ENCODE assay signal across 10 cellular contexts in genomic region chr9:135087899-135088347, GRCh38. TPM values are rescaled to one million over a fixed set of nuclear protein-coding genes. Genes with fewer than 3 reads are reported as not detected.
DNase-seq lines count a peak whose midpoint lies in the region; ATAC-seq and TF ChIP-seq lines count a peak whose summit lies in the region.
"Had no signal": no experiment of that assay in that cellular context is flagged by ENCODE, and none has a peak within 500 bp of the region (broad histone marks: within the 10 kb centered on the region; RNA-seq: fewer than 3 reads in every experiment).

No MANE protein-coding gene starts in this region.

- H3K36me3 ChIP-seq in mesodermal cell (ENCODE audit: control insufficient read depth, insufficient read depth, low read length): no peaks in the 10 kb centered on the region
- H3K36me3 ChIP-seq in thymus (ENCODE audit: control insufficient read depth, insufficient read depth): no peaks in the 10 kb centered on the region

- H3K27ac ChIP-seq in dorsolateral prefrontal cortex (peak overlapping the region in 48 of 59 donors; percentile 8 to 91 (median 74)), mesodermal cell (ENCODE audit: low read depth, low read length, severe bottlenecking) (no peak overlapping the region), thymus (ENCODE audit: low read depth) (no peak overlapping the region)
- H3K27ac ChIP-seq: KMS-11 had no signal

- intact Hi-C loops in dorsolateral prefrontal cortex (cut with DNase I): loop anchor here (2.0 to 10.0 kb wide), 5 partner anchors 257 to 641 kb away; partner anchors contain the start of gene PPP1R26 (in 1 of the 2)

- H3K4me1 ChIP-seq in mesodermal cell (ENCODE audit: control insufficient read depth, insufficient read depth, low read length, poor library complexity, severe bottlenecking): peaks cover 16% of the 10 kb centered on the region
- no peaks in the 10 kb centered on the region for H3K4me1 ChIP-seq in thymus (ENCODE audit: control insufficient read depth, insufficient read depth, low read length)

- H3K4me3 ChIP-seq in dorsolateral prefrontal cortex: peak overlapping the region; percentile 10 to 76 (median 62)
- peak overlapping the region; percentile 21 for H3K4me3 ChIP-seq in mesodermal cell (ENCODE audit: extremely low read depth, insufficient read depth, low read length, poor library complexity, severe bottlenecking)
- H3K4me3 ChIP-seq in thymus (ENCODE audit: low read length): peak overlapping the region; percentile 26

- H3K27me3 ChIP-seq in dorsolateral prefrontal cortex (peaks cover 0 to 30% (median 13%) of the 10 kb centered on the region in 45 donors), thymus (ENCODE audit: control insufficient read depth, insufficient read depth) (peaks cover 48% of the 10 kb centered on the region)

- no peak for TF ChIP-seq CTCF in dorsolateral prefrontal cortex (IDR thresholded peaks at IDR 0.05 in 54 of 56, conservative IDR thresholded peaks at IDR 0.05 in 2 of 56; ENCODE audit: low read depth in 1 of 56, partially characterized antibody in 56 of 56)

- ATAC-seq in HG03045 (IDR thresholded peaks at IDR 0.05; ENCODE audit: unreplicated experiment) (no peak), HG03097 (IDR thresholded peaks at IDR 0.05; ENCODE audit: low FRiP score, unreplicated experiment) (no peak)
- ATAC-seq: effector memory CD8-positive, alpha-beta T cell had no signal

- H3K9me3 ChIP-seq in mesodermal cell (ENCODE audit: control insufficient read depth, low read length): no peaks in the 10 kb centered on the region
- H3K9me3 ChIP-seq in thymus (ENCODE audit: control insufficient read depth): no peaks in the 10 kb centered on the region

- WGBS in mesodermal cell (ENCODE audit: insufficient coverage in 2 of 2), 2 experiments: 0% methylated on average over 18 to 38 of the region's 57 CpGs
- 3% methylated on average over 57 of the region's 57 CpGs for WGBS in thymus

- peak; percentile 48 for DNase-seq in NCI-H69 (lab: John Stamatoyannopoulos, UW)
- DNase-seq in dorsolateral prefrontal cortex: peak in 1 of 10 donors; percentile 38
- no peak for DNase-seq in NCI-H748 (lab: John Stamatoyannopoulos, UW; ENCODE audit: unreplicated experiment)
- DNase-seq: effector memory CD8-positive, alpha-beta T cell had no signal

RNA-seq across cellular contexts. Expression of gene OLFM1, which starts 0.5 kb away (rescaled TPM):
- total RNA-seq in dorsolateral prefrontal cortex: 1,000 to 10,000 TPM in 2 of 120 experiments, 100 to 1,000 TPM in 118; 171 to 1,128 (median 638) TPM
- 8.5 TPM for polyA plus RNA-seq in mesodermal cell (2013, experiment 1 of 2)
- 7.7 TPM for polyA plus RNA-seq in mesodermal cell (2013, experiment 2 of 2)
- polyA plus RNA-seq in thymus: 24.5 TPM
- total RNA-seq: activated naive CD8-positive, alpha-beta T cell treated with anti-CD3 and anti-CD28 coated beads, Interleukin-2, amount 10 ng/mL, durations not matched to agents 7 days and 5 days had no signal

Comparison
In these comparisons a context has a peak if more than half of its experiments do, and no peak if none do; other contexts are left out.
1. H3K27ac ChIP-seq: peak in dorsolateral prefrontal cortex (48 of 59); none in mesodermal cell (single experiment) and thymus (single experiment).
2. Peak in every context shown above with its lines, with median percentiles within 50 percentile points of each other: H3K4me3 ChIP-seq.